ENCODE assay signal across 8 cellular contexts in genomic region chr5:171630047-171630669, GRCh38.
A peak's percentile ranks its signal among the peaks of the same experiment; 100 is the strongest.
DNase-seq lines count a peak whose midpoint lies in the region; ATAC-seq and TF ChIP-seq lines count a peak whose summit lies in the region.

No MANE protein-coding gene starts in this region.

- peak; percentile 56 for TF ChIP-seq CTCF in epithelial cell of esophagus (IDR thresholded peaks at IDR 0.05; ENCODE audit: insufficient read depth, low read depth, low read length, missing control alignments)
- TF ChIP-seq CTCF in nephron progenitor cell (IDR thresholded peaks at IDR 0.05), result peak; percentile 30

- no peak for ATAC-seq in activated CD4-positive, alpha-beta T cell treated with anti-CD3 and anti-CD28 coated beads for 36 hours
- no peak for ATAC-seq in GM18498 (IDR thresholded peaks at IDR 0.05; ENCODE audit: unreplicated experiment)

- CTCF ChIA-PET in activated CD4-positive, alpha-beta T cell treated with anti-CD3 and anti-CD28 coated beads for 36 hours (lab: Charles Lee), result interaction anchor here (0.6 to 1.2 kb wide), 4 partner anchors 10 to 377 kb away, joined by 3 to 4 read pairs (median 4); partner anchors contain the start of gene FBXW11

- H3K9me3 Mint-ChIP-seq in activated CD4-positive, alpha-beta T cell treated with anti-CD3 and anti-CD28 coated beads for 36 hours (ENCODE audit: low read depth), result no peaks in the 10 kb centered on the region
- no peaks in the 10 kb centered on the region for H3K9me3 Mint-ChIP-seq in activated CD4-positive, alpha-beta T cell treated with anti-CD3 and anti-CD28 coated beads, Interleukin-2, amount 10 ng/mL, durations not matched to agents 24 days and 14 days
- H3K9me3 Mint-ChIP-seq in nephron progenitor cell, result peaks cover 7% of the 10 kb centered on the region

- H3K27ac Mint-ChIP-seq in activated CD4-positive, alpha-beta T cell treated with anti-CD3 and anti-CD28 coated beads for 36 hours, result no peak overlapping the region
- H3K27ac Mint-ChIP-seq in activated CD4-positive, alpha-beta T cell treated with anti-CD3 and anti-CD28 coated beads, Interleukin-2, amount 10 ng/mL, durations not matched to agents 24 days and 14 days, result no peak overlapping the region
- H3K27ac Mint-ChIP-seq in nephron progenitor cell, result no peak overlapping the region

- H3K4me3 Mint-ChIP-seq in activated CD4-positive, alpha-beta T cell treated with anti-CD3 and anti-CD28 coated beads for 36 hours, result no peak overlapping the region
- H3K4me3 Mint-ChIP-seq in activated CD4-positive, alpha-beta T cell treated with anti-CD3 and anti-CD28 coated beads, Interleukin-2, amount 10 ng/mL, durations not matched to agents 24 days and 14 days, result no peak overlapping the region
- H3K4me3 Mint-ChIP-seq in nephron progenitor cell, result peak overlapping the region; percentile 33

- no peaks in the 10 kb centered on the region for H3K4me1 Mint-ChIP-seq in activated CD4-positive, alpha-beta T cell treated with anti-CD3 and anti-CD28 coated beads for 36 hours
- H3K4me1 Mint-ChIP-seq in activated CD4-positive, alpha-beta T cell treated with anti-CD3 and anti-CD28 coated beads, Interleukin-2, amount 10 ng/mL, durations not matched to agents 24 days and 14 days, result no peaks in the 10 kb centered on the region
- H3K4me1 Mint-ChIP-seq in nephron progenitor cell, result peaks cover 35% of the 10 kb centered on the region

- peak; percentile 32 for DNase-seq in activated CD4-positive, alpha-beta T cell treated with anti-CD3 and anti-CD28 coated beads for 36 hours
- DNase-seq in activated CD4-positive, alpha-beta T cell treated with anti-CD3 and anti-CD28 coated beads, Interleukin-2, amount 10 ng/mL, durations not matched to agents 24 days and 14 days, result no peak
- DNase-seq in NCI-H748 (lab: John Stamatoyannopoulos, UW; ENCODE audit: unreplicated experiment) (peak; percentile 77), epithelial cell of esophagus (ENCODE audit: low read depth) (peak; percentile 66), nephron progenitor cell (peak; percentile 80), NCI-H2107 (lab: John Stamatoyannopoulos, UW) (no peak)
- DNase-seq in activated CD4-positive, alpha-beta T cell treated with anti-CD3 and anti-CD28 coated beads for 4 hours, result no peak

- H3K27me3 Mint-ChIP-seq in activated CD4-positive, alpha-beta T cell treated with anti-CD3 and anti-CD28 coated beads for 36 hours, result peaks cover 20% of the 10 kb centered on the region
- peaks cover 16% of the 10 kb centered on the region for H3K27me3 Mint-ChIP-seq in activated CD4-positive, alpha-beta T cell treated with anti-CD3 and anti-CD28 coated beads, Interleukin-2, amount 10 ng/mL, durations not matched to agents 24 days and 14 days
- peaks cover 42% of the 10 kb centered on the region for H3K27me3 Mint-ChIP-seq in nephron progenitor cell (ENCODE audit: low read depth, poor library complexity)

- intact Hi-C loops in activated CD4-positive, alpha-beta T cell treated with anti-CD3 and anti-CD28 coated beads for 36 hours (cut with DNase I, micrococcal nuclease), result no loop called here
- intact Hi-C loops in activated CD4-positive, alpha-beta T cell treated with anti-CD3 and anti-CD28 coated beads, Interleukin-2, amount 10 ng/mL, durations not matched to agents 24 days and 14 days (cut with micrococcal nuclease), result no loop called here

- no peaks in the 10 kb centered on the region for H3K36me3 Mint-ChIP-seq in activated CD4-positive, alpha-beta T cell treated with anti-CD3 and anti-CD28 coated beads for 36 hours (ENCODE audit: low read depth)
- no peaks in the 10 kb centered on the region for H3K36me3 Mint-ChIP-seq in activated CD4-positive, alpha-beta T cell treated with anti-CD3 and anti-CD28 coated beads, Interleukin-2, amount 10 ng/mL, durations not matched to agents 24 days and 14 days (ENCODE audit: low read depth)
- H3K36me3 Mint-ChIP-seq in nephron progenitor cell (ENCODE audit: low read depth), result no peaks in the 10 kb centered on the region

- H3K4me3 ChIP-seq in epithelial cell of esophagus (ENCODE audit: low read length), result no peak overlapping the region

- POLR2A ChIA-PET in activated CD4-positive, alpha-beta T cell treated with anti-CD3 and anti-CD28 coated beads for 36 hours (lab: Charles Lee), result no interaction called here

Comparison
In these comparisons a context has a peak if more than half of its experiments do, and no peak if none do; other contexts are left out.
1. DNase-seq: peak in activated CD4-positive, alpha-beta T cell treated with anti-CD3 and anti-CD28 coated beads for 36 hours (single experiment), NCI-H748 (single experiment), epithelial cell of esophagus (single experiment) and nephron progenitor cell (single experiment); none in activated CD4-positive, alpha-beta T cell treated with anti-CD3 and anti-CD28 coated beads, Interleukin-2, amount 10 ng/mL, durations not matched to agents 24 days and 14 days (single experiment), NCI-H2107 (single experiment) and activated CD4-positive, alpha-beta T cell treated with anti-CD3 and anti-CD28 coated beads for 4 hours (0 of 2).